Comparison of ENCODE assay signal across 24 cellular contexts in the genomic region with DNA sequence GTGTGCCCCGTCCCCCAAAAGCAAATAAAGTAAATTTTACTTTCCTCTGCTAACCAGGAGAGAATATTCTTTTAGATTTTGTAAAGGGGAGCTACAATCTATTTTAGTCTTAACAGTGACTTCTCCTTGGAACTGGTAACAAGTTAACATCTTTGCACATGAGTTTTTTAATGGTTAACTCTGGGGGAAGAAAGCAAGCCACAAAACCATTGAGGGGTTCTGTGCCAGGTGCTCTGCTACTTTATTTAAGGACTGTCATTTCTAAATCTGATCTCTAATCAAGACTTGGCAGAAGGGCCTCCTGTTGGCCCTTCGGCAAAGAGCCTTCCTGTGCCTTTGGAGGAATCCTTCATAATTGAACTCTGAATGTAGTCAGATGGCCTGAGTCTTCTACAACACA.
"Had no signal": no experiment of that assay in that cellular context is flagged by ENCODE, and none has a peak within 500 bp of the region (broad histone marks: within the 10 kb centered on the region; RNA-seq: fewer than 3 reads in every experiment).

No MANE protein-coding gene starts in this region.

- DNase-seq: activated CD4-positive, alpha-beta T cell treated with anti-CD3 and anti-CD28 coated beads, Interleukin-2, amount 10 ng/mL, durations not matched to agents 24 days and 14 days; activated CD8-positive, alpha-beta T cell treated with anti-CD3 and anti-CD28 coated beads, Interleukin-2, amount 10 ng/mL, durations not matched to agents 7 days and 5 days; activated naive CD4-positive, alpha-beta T cell treated with anti-CD3 and anti-CD28 coated beads, Interleukin-2, amount 10 ng/mL, durations not matched to agents 7 days and 5 days; activated naive CD8-positive, alpha-beta T cell treated with anti-CD3 and anti-CD28 coated beads, Interleukin-2, amount 50 U/mL, for 24 hours; activated T-cell treated with anti-CD3 and anti-CD28 coated beads, Interleukin-2, amount 50 U/mL, for 24 hours; anterior cingulate cortex; central memory CD4-positive, alpha-beta T cell; endodermal cell; glutamatergic neuron; hypothalamus; islet precursor cell; lower lobe of right lung; nephron progenitor cell; occipital lobe; posterior cingulate gyrus; stimulated activated CD4-positive, alpha-beta T cell treated with anti-CD3 and anti-CD28 coated beads, Interleukin-12 subunit alpha, Interleukin-12 subunit beta, amount 100 ng/mL, for 4 hours; stimulated activated CD4-positive, alpha-beta T cell treated with anti-CD3 and anti-CD28 coated beads, Interleukin-1b, Interleukin-23, amount 100 ng/mL, for 48 hours; stimulated activated CD8-positive, alpha-beta memory T cell treated with anti-CD3 and anti-CD28 coated beads, Interleukin-4, amount 100 ng/mL, for 48 hours; stimulated activated naive CD4-positive, alpha-beta T cell treated with Interleukin-2 at 50 U/mL for 16 hours; thyroid gland had no signal

- H3K36me3 Mint-ChIP-seq: activated naive CD4-positive, alpha-beta T cell treated with anti-CD3 and anti-CD28 coated beads, Interleukin-2, amount 10 ng/mL, durations not matched to agents 7 days and 5 days; brain had no signal

- H3K36me3 ChIP-seq: lower lobe of right lung, thyroid gland had no signal

- ATAC-seq: activated CD8-positive, alpha-beta T cell treated with anti-CD3 and anti-CD28 coated beads, Interleukin-2, amount 10 ng/mL, durations not matched to agents 7 days and 5 days; activated naive CD8-positive, alpha-beta T cell treated with anti-CD3 and anti-CD28 coated beads, Interleukin-2, amount 50 U/mL, for 24 hours; lower lobe of right lung had no signal

- H3K9me3 Mint-ChIP-seq: activated CD4-positive, alpha-beta T cell treated with anti-CD3 and anti-CD28 coated beads, Interleukin-2, amount 10 ng/mL, durations not matched to agents 24 days and 14 days; activated naive CD4-positive, alpha-beta T cell treated with anti-CD3 and anti-CD28 coated beads, Interleukin-2, amount 10 ng/mL, durations not matched to agents 7 days and 5 days; activated naive CD8-positive, alpha-beta T cell treated with anti-CD3 and anti-CD28 coated beads, Interleukin-2, amount 50 U/mL, for 24 hours; activated T-cell treated with anti-CD3 and anti-CD28 coated beads, Interleukin-2, amount 50 U/mL, for 24 hours; activated T-helper 2 cell treated with anti-CD3 and anti-CD28 coated beads, Interferon-gamma antibody, Interleukin-2, Interleukin-4, amounts not matched to agents 10 μg/mL and 5 μg/mL and 100 μg/mL, durations not matched to agents 14 hours and 24 hours and 36 hours; endodermal cell had no signal

- H3K27ac Mint-ChIP-seq: activated CD4-positive, alpha-beta T cell treated with anti-CD3 and anti-CD28 coated beads, Interleukin-2, amount 10 ng/mL, durations not matched to agents 24 days and 14 days; activated CD8-positive, alpha-beta T cell treated with anti-CD3 and anti-CD28 coated beads, Interleukin-2, amount 10 ng/mL, durations not matched to agents 7 days and 5 days; activated naive CD4-positive, alpha-beta T cell treated with anti-CD3 and anti-CD28 coated beads, Interleukin-2, amount 10 ng/mL, durations not matched to agents 7 days and 5 days; activated naive CD8-positive, alpha-beta T cell treated with anti-CD3 and anti-CD28 coated beads, Interleukin-2, amount 50 U/mL, for 24 hours; activated T-cell treated with anti-CD3 and anti-CD28 coated beads, Interleukin-2, amount 50 U/mL, for 24 hours; activated T-helper 2 cell treated with anti-CD3 and anti-CD28 coated beads, Interferon-gamma antibody, Interleukin-2, Interleukin-4, amounts not matched to agents 10 μg/mL and 5 μg/mL and 100 μg/mL, durations not matched to agents 14 hours and 24 hours and 36 hours; endodermal cell; nephron progenitor cell had no signal

- H3K4me3 Mint-ChIP-seq: activated CD4-positive, alpha-beta T cell treated with anti-CD3 and anti-CD28 coated beads, Interleukin-2, amount 10 ng/mL, durations not matched to agents 24 days and 14 days; activated CD8-positive, alpha-beta T cell treated with anti-CD3 and anti-CD28 coated beads, Interleukin-2, amount 10 ng/mL, durations not matched to agents 7 days and 5 days; activated naive CD4-positive, alpha-beta T cell treated with anti-CD3 and anti-CD28 coated beads, Interleukin-2, amount 10 ng/mL, durations not matched to agents 7 days and 5 days; activated naive CD8-positive, alpha-beta T cell treated with anti-CD3 and anti-CD28 coated beads, Interleukin-2, amount 50 U/mL, for 24 hours; activated T-cell treated with anti-CD3 and anti-CD28 coated beads, Interleukin-2, amount 50 U/mL, for 24 hours; endodermal cell; nephron progenitor cell had no signal

- H3K27me3 ChIP-seq: thyroid gland had no signal

- H3K27ac ChIP-seq: epithelial cell of prostate, foreskin keratinocyte, lower lobe of right lung, thyroid gland had no signal

- H3K27me3 Mint-ChIP-seq: activated naive CD4-positive, alpha-beta T cell treated with anti-CD3 and anti-CD28 coated beads, Interleukin-2, amount 10 ng/mL, durations not matched to agents 7 days and 5 days had no signal

- H3K4me3 ChIP-seq: lower lobe of right lung, thyroid gland had no signal

- H3K4me1 Mint-ChIP-seq: activated CD4-positive, alpha-beta T cell treated with anti-CD3 and anti-CD28 coated beads, Interleukin-2, amount 10 ng/mL, durations not matched to agents 24 days and 14 days; activated naive CD4-positive, alpha-beta T cell treated with anti-CD3 and anti-CD28 coated beads, Interleukin-2, amount 10 ng/mL, durations not matched to agents 7 days and 5 days; activated naive CD8-positive, alpha-beta T cell treated with anti-CD3 and anti-CD28 coated beads, Interleukin-2, amount 50 U/mL, for 24 hours had no signal

- H3K4me1 ChIP-seq: foreskin keratinocyte, lower lobe of right lung, thyroid gland had no signal

- H3K9me3 ChIP-seq: lower lobe of right lung, thyroid gland had no signal
